9 cellular contexts compared by ENCODE assay signal in genomic region chr20:58772786-58773185, GRCh38.
"Had no signal": no experiment of that assay in that cellular context is flagged by ENCODE, and none has a peak within 500 bp of the region (broad histone marks: within the 10 kb centered on the region; RNA-seq: fewer than 3 reads in every experiment).

No MANE protein-coding gene starts in this region.

- H3K4me1 ChIP-seq: HAP-1 had no signal

- DNase-seq: GM23248, GOT3, H7, H9, HCEC 1CT, HFFc6 had no signal

- ATAC-seq: GM23338, HCT116 had no signal

- H3K4me3 ChIP-seq: GM23248, GM23338, HAP-1 had no signal

- H3K9me3 ChIP-seq: HAP-1 had no signal

- H3K27ac ChIP-seq: GM23248 had no signal

- H3K36me3 ChIP-seq: HAP-1 had no signal
